ENCODE assay signal across 8 cellular contexts in genomic region chr14:69684461-69685183, GRCh38.
DNase-seq lines count a peak whose midpoint lies in the region; ATAC-seq and TF ChIP-seq lines count a peak whose summit lies in the region.

No MANE protein-coding gene starts in this region.

- no peaks in the 10 kb centered on the region for H3K36me3 ChIP-seq in left lung

- H3K27ac Mint-ChIP-seq in activated naive CD4-positive, alpha-beta T cell treated with anti-CD3 and anti-CD28 coated beads for 36 hours: peak overlapping the region; percentile 93
- peak overlapping the region; percentile 95 for H3K27ac Mint-ChIP-seq in activated T-helper 2 cell treated with anti-CD3 and anti-CD28 coated beads, Interferon-gamma antibody, Interleukin-2, Interleukin-4, amounts not matched to agents 10 μg/mL and 5 μg/mL and 100 μg/mL, durations not matched to agents 14 hours and 24 hours and 36 hours
- peak overlapping the region; percentile 30 for H3K27ac Mint-ChIP-seq in type B pancreatic cell

- H3K27me3 Mint-ChIP-seq in activated naive CD4-positive, alpha-beta T cell treated with anti-CD3 and anti-CD28 coated beads for 36 hours (ENCODE audit: low read depth): no peaks in the 10 kb centered on the region
- no peaks in the 10 kb centered on the region for H3K27me3 Mint-ChIP-seq in activated T-helper 2 cell treated with anti-CD3 and anti-CD28 coated beads, Interferon-gamma antibody, Interleukin-2, Interleukin-4, amounts not matched to agents 10 μg/mL and 5 μg/mL and 100 μg/mL, durations not matched to agents 14 hours and 24 hours and 36 hours (ENCODE audit: low read depth)
- no peaks in the 10 kb centered on the region for H3K27me3 Mint-ChIP-seq in type B pancreatic cell

- H3K4me3 ChIP-seq in left lung: no peak overlapping the region

- H3K4me1 Mint-ChIP-seq in activated naive CD4-positive, alpha-beta T cell treated with anti-CD3 and anti-CD28 coated beads for 36 hours (ENCODE audit: low read depth): peaks cover 83% of the 10 kb centered on the region
- H3K4me1 Mint-ChIP-seq in activated T-helper 2 cell treated with anti-CD3 and anti-CD28 coated beads, Interferon-gamma antibody, Interleukin-2, Interleukin-4, amounts not matched to agents 10 μg/mL and 5 μg/mL and 100 μg/mL, durations not matched to agents 14 hours and 24 hours and 36 hours (ENCODE audit: low read depth): peaks cover 78% of the 10 kb centered on the region
- H3K4me1 Mint-ChIP-seq in type B pancreatic cell (ENCODE audit: unreplicated experiment): peaks cover 25% of the 10 kb centered on the region

- H3K9me3 ChIP-seq in left lung: no peaks in the 10 kb centered on the region

- intact Hi-C loops in activated naive CD4-positive, alpha-beta T cell treated with anti-CD3 and anti-CD28 coated beads for 36 hours (cut with micrococcal nuclease): loop anchor here (1.0 kb wide), 4 partner anchors 8 to 83 kb away; partner anchors contain the start of gene SRSF5
- intact Hi-C loops in activated T-helper 2 cell treated with anti-CD3 and anti-CD28 coated beads, Interferon-gamma antibody, Interleukin-2, Interleukin-4, amounts not matched to agents 10 μg/mL and 5 μg/mL and 100 μg/mL, durations not matched to agents 14 hours and 24 hours and 36 hours (cut with micrococcal nuclease): loop anchor here (1.0 to 2.0 kb wide), 6 partner anchors 8 to 66 kb away; no protein-coding TSS in a partner anchor
- intact Hi-C loops in left lung (cut with DNase I): no loop called here

- H3K4me3 Mint-ChIP-seq in activated naive CD4-positive, alpha-beta T cell treated with anti-CD3 and anti-CD28 coated beads for 36 hours: peak overlapping the region; percentile 35
- H3K4me3 Mint-ChIP-seq in activated T-helper 2 cell treated with anti-CD3 and anti-CD28 coated beads, Interferon-gamma antibody, Interleukin-2, Interleukin-4, amounts not matched to agents 10 μg/mL and 5 μg/mL and 100 μg/mL, durations not matched to agents 14 hours and 24 hours and 36 hours (ENCODE audit: low read depth): no peak overlapping the region
- H3K4me3 Mint-ChIP-seq in type B pancreatic cell: no peak overlapping the region

- TF ChIP-seq CTCF in left lung (IDR thresholded peaks at IDR 0.05): no peak
- TF ChIP-seq CTCF in type B pancreatic cell (conservative IDR thresholded peaks at IDR 0.05): no peak

- H3K36me3 Mint-ChIP-seq in activated naive CD4-positive, alpha-beta T cell treated with anti-CD3 and anti-CD28 coated beads for 36 hours (ENCODE audit: low read depth): peaks cover 19% of the 10 kb centered on the region
- H3K36me3 Mint-ChIP-seq in activated T-helper 2 cell treated with anti-CD3 and anti-CD28 coated beads, Interferon-gamma antibody, Interleukin-2, Interleukin-4, amounts not matched to agents 10 μg/mL and 5 μg/mL and 100 μg/mL, durations not matched to agents 14 hours and 24 hours and 36 hours (ENCODE audit: low read depth): peaks cover 25% of the 10 kb centered on the region
- peaks cover 10% of the 10 kb centered on the region for H3K36me3 Mint-ChIP-seq in type B pancreatic cell

- H3K27ac ChIP-seq in left lung: peak overlapping the region; percentile 7 to 77

- ATAC-seq in left lung: peak; percentile 18
- no peak for ATAC-seq in HG03342 (IDR thresholded peaks at IDR 0.05; ENCODE audit: unreplicated experiment)

- H3K27me3 ChIP-seq in left lung: no peaks in the 10 kb centered on the region

- CTCF ChIA-PET in activated naive CD4-positive, alpha-beta T cell treated with anti-CD3 and anti-CD28 coated beads for 36 hours (lab: Charles Lee): interaction anchor here (0.7 to 2.0 kb wide), 6 partner anchors 14 to 72 kb away, joined by 3 to 6 read pairs (median 3); no protein-coding TSS in a partner anchor

- H3K9me3 Mint-ChIP-seq in activated naive CD4-positive, alpha-beta T cell treated with anti-CD3 and anti-CD28 coated beads for 36 hours: no peaks in the 10 kb centered on the region
- H3K9me3 Mint-ChIP-seq in activated T-helper 2 cell treated with anti-CD3 and anti-CD28 coated beads, Interferon-gamma antibody, Interleukin-2, Interleukin-4, amounts not matched to agents 10 μg/mL and 5 μg/mL and 100 μg/mL, durations not matched to agents 14 hours and 24 hours and 36 hours: no peaks in the 10 kb centered on the region
- H3K9me3 Mint-ChIP-seq in type B pancreatic cell: no peaks in the 10 kb centered on the region

- DNase-seq in activated naive CD4-positive, alpha-beta T cell treated with anti-CD3 and anti-CD28 coated beads for 36 hours: no peak
- no peak for DNase-seq in activated naive CD4-positive, alpha-beta T cell treated with Interleukin-2 at 50 U/mL for 16 hours
- no peak for DNase-seq in activated T-helper 2 cell treated with anti-CD3 and anti-CD28 coated beads, Interferon-gamma antibody, Interleukin-2, Interleukin-4, amounts not matched to agents 10 μg/mL and 5 μg/mL and 100 μg/mL, durations not matched to agents 14 hours and 24 hours and 36 hours (ENCODE audit: low spot score)
- DNase-seq in left lung (no peak), type B pancreatic cell (ENCODE audit: extremely low spot score, unreplicated experiment) (no peak), NCI-H1930 (lab: John Stamatoyannopoulos, UW) (no peak)
- no peak for DNase-seq in stimulated activated CD4-positive, alpha-beta T cell treated with anti-CD3 and anti-CD28 coated beads, Interleukin-4, amount 100 ng/mL, for 24 hours

- peaks cover 31 to 89% of the 10 kb centered on the region in 2 donors for H3K4me1 ChIP-seq in left lung

Comparison
In these comparisons a context has a peak if more than half of its experiments do, and no peak if none do; other contexts are left out.
1. H3K27ac Mint-ChIP-seq: peak in every context shown above with its lines; median percentile 95 in activated T-helper 2 cell treated with anti-CD3 and anti-CD28 coated beads, Interferon-gamma antibody, Interleukin-2, Interleukin-4, amounts not matched to agents 10 μg/mL and 5 μg/mL and 100 μg/mL, durations not matched to agents 14 hours and 24 hours and 36 hours; 93 in activated naive CD4-positive, alpha-beta T cell treated with anti-CD3 and anti-CD28 coated beads for 36 hours; 30 in type B pancreatic cell.
2. intact Hi-C loops: an anchor here in activated naive CD4-positive, alpha-beta T cell treated with anti-CD3 and anti-CD28 coated beads for 36 hours (1.0 kb wide) and activated T-helper 2 cell treated with anti-CD3 and anti-CD28 coated beads, Interferon-gamma antibody, Interleukin-2, Interleukin-4, amounts not matched to agents 10 μg/mL and 5 μg/mL and 100 μg/mL, durations not matched to agents 14 hours and 24 hours and 36 hours (1.0 to 2.0 kb wide); none called in left lung.